In genomic region chr18:71643822-71644221, GRCh38 we compare ENCODE assay signal across 11 cellular contexts.
"Had no signal": no experiment of that assay in that cellular context is flagged by ENCODE, and none has a peak within 500 bp of the region (broad histone marks: within the 10 kb centered on the region; RNA-seq: fewer than 3 reads in every experiment).

No MANE protein-coding gene starts in this region.

- H3K36me3 ChIP-seq: HAP-1 had no signal

- H3K4me1 ChIP-seq: HAP-1 had no signal

- H3K27ac ChIP-seq: GM23248 had no signal

- H3K9me3 ChIP-seq: HAP-1 had no signal

- H3K4me3 ChIP-seq: GM23248, GM23338, HAP-1 had no signal

- ATAC-seq: GM23338, HCT116 had no signal

- H3K4me2 ChIP-seq: GM23338 had no signal

- FAIRE-seq: H1, H54 had no signal

- DNase-seq: GM23248, GOT3, H7, H9, HCEC 1CT, HFFc6 had no signal
